15 cellular contexts compared by ENCODE assay signal in genomic region chr2:210092791-210093190, GRCh38.
A peak's percentile ranks its signal among the peaks of the same experiment; 100 is the strongest.
DNase-seq lines count a peak whose midpoint lies in the region; ATAC-seq, FAIRE-seq and TF ChIP-seq lines count a peak whose summit lies in the region.
"Had no signal": no experiment of that assay in that cellular context is flagged by ENCODE, and none has a peak within 500 bp of the region (broad histone marks: within the 10 kb centered on the region; RNA-seq: fewer than 3 reads in every experiment).

No MANE protein-coding gene starts in this region.

- no peak for FAIRE-seq in HepG2 (lab: Jason Lieb, UNC)
- FAIRE-seq: A549, HTR-8/SVneo had no signal

- TF ChIP-seq CTCF in HepG2 (CRISPR knock-in tag; IDR thresholded peaks at IDR 0.05) (no peak), right lobe of liver (IDR thresholded peaks at IDR 0.05) (no peak), WTC11 (IDR thresholded peaks at IDR 0.05) (no peak), suprapubic skin (IDR thresholded peaks at IDR 0.05) (no peak), GM10266 (IDR thresholded peaks at IDR 0.05; ENCODE audit: control insufficient read depth, insufficient read depth, low read depth, missing control alignments) (no peak), left ventricle myocardium inferior (IDR thresholded peaks at IDR 0.05; ENCODE audit: borderline replicate concordance) (no peak)

- CTCF ChIA-PET in HepG2 (lab: Yijun Ruan, JAX; ENCODE audit: low intra/inter-chr PET ratio, low total read pairs): no interaction called here
- CTCF ChIA-PET in WTC11 (lab: Charles Lee): no interaction called here

- H3K27me3 Mint-ChIP-seq in WTC11 (ENCODE audit: low read depth): no peaks in the 10 kb centered on the region

- TF ChIP-seq POLR2A in HepG2 (IDR thresholded peaks at IDR 0.05; ENCODE audit: insufficient read depth in 1 of 2, low read depth in 2 of 2, low read length in 2 of 2): no peak
- no peak for TF ChIP-seq POLR2A in right lobe of liver (IDR thresholded peaks at IDR 0.05)
- TF ChIP-seq POLR2A in suprapubic skin (IDR thresholded peaks at IDR 0.05): no peak

- H4K20me1 ChIP-seq in HepG2 (ENCODE audit: insufficient read depth, low read length): no peaks in the 10 kb centered on the region

- BruUV-seq in HepG2 (replicated peaks; lab: Mats Ljungman, UMichigan): no TSS peak

- intact Hi-C loops in HepG2 (cut with micrococcal nuclease; ENCODE audit: unreplicated experiment) (no loop called here), right lobe of liver (cut with DNase I) (no loop called here), left ventricle myocardium inferior (cut with micrococcal nuclease) (no loop called here)

- H3K27ac ChIP-seq in HepG2 (ENCODE audit: extremely low read length, insufficient read depth, low read length) (no peak overlapping the region), right lobe of liver (no peak overlapping the region), suprapubic skin (no peak overlapping the region), left ventricle myocardium inferior (replicated peaks) (no peak overlapping the region)
- H3K27ac ChIP-seq: A549, HL-60 had no signal

- no peak overlapping the region for H3K9ac ChIP-seq in HepG2 (ENCODE audit: insufficient read depth, low read depth, low read length)

- H3K36me3 Mint-ChIP-seq in WTC11: no peaks in the 10 kb centered on the region

- no peak overlapping the region for H2AFZ ChIP-seq in HepG2 (ENCODE audit: low read length)

- H3K4me3 Mint-ChIP-seq in WTC11: no peak overlapping the region

- H3K4me3 ChIP-seq in HepG2 (replicated peaks in 1 of 3; ENCODE audit: insufficient read depth in 1 of 3, low read depth in 2 of 3, low read length in 3 of 3): no peak overlapping the region
- H3K4me3 ChIP-seq in right lobe of liver: no peak overlapping the region
- H3K4me3 ChIP-seq in suprapubic skin: no peak overlapping the region
- no peak overlapping the region for H3K4me3 ChIP-seq in left ventricle myocardium inferior
- H3K4me3 ChIP-seq: A549 had no signal

- no peaks in the 10 kb centered on the region for H3K79me2 ChIP-seq in HepG2 (ENCODE audit: insufficient read depth, low read length)

- H3K4me1 ChIP-seq in HepG2 (ENCODE audit: insufficient read depth, low read length) (no peaks in the 10 kb centered on the region), right lobe of liver (no peaks in the 10 kb centered on the region), suprapubic skin (no peaks in the 10 kb centered on the region), left ventricle myocardium inferior (no peaks in the 10 kb centered on the region)
- H3K4me1 ChIP-seq: A549 had no signal

- no peaks in the 10 kb centered on the region for H3K27me3 ChIP-seq in HepG2 (ENCODE audit: control insufficient read depth in 1 of 2, insufficient read depth in 2 of 2, low read length in 2 of 2)
- H3K27me3 ChIP-seq in right lobe of liver: no peaks in the 10 kb centered on the region
- H3K27me3 ChIP-seq in suprapubic skin: no peaks in the 10 kb centered on the region
- no peaks in the 10 kb centered on the region for H3K27me3 ChIP-seq in left ventricle myocardium inferior (ENCODE audit: low read depth)

- H3K4me2 ChIP-seq in HepG2 (ENCODE audit: low read depth, low read length): no peak overlapping the region
- H3K4me2 ChIP-seq: A549 had no signal

- no peak for TF ChIP-seq RAD21 in HepG2 (CRISPR knock-in tag; IDR thresholded peaks at IDR 0.05)

- H3K36me3 ChIP-seq in HepG2 (replicated peaks in 1 of 2; ENCODE audit: control insufficient read depth in 1 of 2, insufficient read depth in 2 of 2, low read length in 2 of 2) (no peaks in the 10 kb centered on the region), right lobe of liver (no peaks in the 10 kb centered on the region), suprapubic skin (no peaks in the 10 kb centered on the region), left ventricle myocardium inferior (no peaks in the 10 kb centered on the region)

- DNase-seq in HepG2 (ENCODE audit: low spot score): no peak
- no peak for DNase-seq in right lobe of liver
- no peak for DNase-seq in WTC11 (ENCODE audit: low spot score)
- DNase-seq in iPS-NIHi11 (ENCODE audit: low spot score): peak; percentile 8
- DNase-seq in dermis blood vessel endothelial cell: no peak
- no peak for DNase-seq in suprapubic skin (ENCODE audit: low spot score in 2 of 2)
- DNase-seq in GM10266 (ENCODE audit: extremely low spot score): no peak
- no peak for DNase-seq in left ventricle myocardium inferior
- DNase-seq: C1 segment of cervical spinal cord, NCI-H146, NCI-H2081, SIG-M5 had no signal

- POLR2A ChIA-PET in HepG2 (lab: Yijun Ruan, JAX) (no interaction called here), WTC11 (lab: Charles Lee) (no interaction called here)

- peaks cover 6% of the 10 kb centered on the region for H3K4me1 Mint-ChIP-seq in WTC11

- in situ Hi-C loops in HepG2 (cut with HindIII; ENCODE audit: extremely low pct_ligation_motif_present, low pct_unique_long_range_greater_than_20kb): no loop called here

- no peak for TF ChIP-seq EP300 in HepG2 (IDR thresholded peaks at IDR 0.05; ENCODE audit: low read depth in 2 of 2, low read length in 2 of 2)
- no peak for TF ChIP-seq EP300 in HepG2 (CRISPR knock-in tag; IDR thresholded peaks at IDR 0.05; ENCODE audit: borderline replicate concordance)
- no peak for TF ChIP-seq EP300 in suprapubic skin (IDR thresholded peaks at IDR 0.05)

- ATAC-seq in HepG2 (peak; percentile 70), right lobe of liver (no peak), WTC11 (peak; percentile 88)
- ATAC-seq: A549 had no signal

- no peak overlapping the region for H3K27ac Mint-ChIP-seq in WTC11

- no peaks in the 10 kb centered on the region for H3K9me3 Mint-ChIP-seq in WTC11

- no peaks in the 10 kb centered on the region for H3K9me3 ChIP-seq in HepG2 (ENCODE audit: low read length)
- H3K9me3 ChIP-seq in right lobe of liver: no peaks in the 10 kb centered on the region
- no peaks in the 10 kb centered on the region for H3K9me3 ChIP-seq in suprapubic skin
- H3K9me3 ChIP-seq in left ventricle myocardium inferior (replicated peaks): no peaks in the 10 kb centered on the region
- H3K9me3 ChIP-seq: A549 had no signal

TF ChIP-seq in HepG2, 621 proteins besides CTCF, POLR2A, EP300 and RAD21:
- TF ChIP-seq ZBTB4 (CRISPR knock-in tag; IDR thresholded peaks at IDR 0.05; ENCODE audit: borderline replicate concordance): no peak
- TF ChIP-seq DR1 (CRISPR knock-in tag; IDR thresholded peaks at IDR 0.05): no peak
- TF ChIP-seq IKZF1 (IDR thresholded peaks at IDR 0.05): no peak
- TF ChIP-seq ZNF282 (IDR thresholded peaks at IDR 0.05; ENCODE audit: partially characterized antibody): no peak
- no peak for TF ChIP-seq ZFAT (CRISPR knock-in tag; conservative IDR thresholded peaks at IDR 0.05)
- no peak for TF ChIP-seq SRY (CRISPR knock-in tag; IDR thresholded peaks at IDR 0.05)

TF ChIP-seq in WTC11, 78 proteins besides CTCF, POLR2A, EP300 and RAD21 (continues in another document):
- TF ChIP-seq GRHL2 (CRISPR knock-in tag; IDR thresholded peaks at IDR 0.05; ENCODE audit: insufficient replicate concordance, severe bottlenecking): no peak
- no peak for TF ChIP-seq ZNF423 (CRISPR knock-in tag; IDR thresholded peaks at IDR 0.05)
- TF ChIP-seq E2F5 (CRISPR knock-in tag; IDR thresholded peaks at IDR 0.05): no peak
- TF ChIP-seq MYBL2 (CRISPR knock-in tag; IDR thresholded peaks at IDR 0.05): no peak
- no peak for TF ChIP-seq ZBTB43 (CRISPR knock-in tag; IDR thresholded peaks at IDR 0.05)
- TF ChIP-seq ZNF121 (CRISPR knock-in tag; IDR thresholded peaks at IDR 0.05): no peak
- no peak for TF ChIP-seq FOXP1 (CRISPR knock-in tag; IDR thresholded peaks at IDR 0.05; ENCODE audit: borderline replicate concordance)
- TF ChIP-seq ZNF281 (CRISPR knock-in tag; IDR thresholded peaks at IDR 0.05): no peak
- TF ChIP-seq MXD4 (CRISPR knock-in tag; IDR thresholded peaks at IDR 0.05; ENCODE audit: borderline replicate concordance): no peak
- no peak for TF ChIP-seq CREM (CRISPR knock-in tag; IDR thresholded peaks at IDR 0.05)
- no peak for TF ChIP-seq CBFB (CRISPR knock-in tag; IDR thresholded peaks at IDR 0.05; ENCODE audit: low read depth)
- no peak for TF ChIP-seq ZNF138 (CRISPR knock-in tag; conservative IDR thresholded peaks at IDR 0.05)
- TF ChIP-seq NFYB (CRISPR knock-in tag; conservative IDR thresholded peaks at IDR 0.05; ENCODE audit: low read depth): no peak

Comparison
In these comparisons a context has a peak if more than half of its experiments do, and no peak if none do; other contexts are left out.
1. ATAC-seq: peak in HepG2 (single experiment) and WTC11 (single experiment); none in right lobe of liver (0 of 4).